Comparison of ENCODE assay signal across 15 cellular contexts in the genomic region with DNA sequence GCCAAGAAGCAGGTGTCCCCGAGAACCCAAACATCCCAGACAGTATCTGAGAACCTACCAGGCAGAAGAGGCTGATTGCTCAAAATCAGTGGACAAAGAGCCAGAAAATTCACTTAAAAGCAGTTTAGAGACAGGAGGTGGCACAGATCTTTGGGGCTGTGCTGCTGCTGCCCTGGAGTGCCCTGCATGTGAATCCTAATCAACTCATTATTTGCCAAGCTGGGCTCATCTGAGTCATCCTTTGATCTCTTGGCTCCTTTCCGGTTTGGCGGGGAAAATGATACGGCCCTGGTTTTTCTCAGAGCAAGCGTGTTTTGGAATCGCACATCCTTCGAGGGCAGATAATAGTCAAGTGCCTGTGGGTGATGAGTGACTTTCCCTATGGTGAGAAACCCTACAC. TPM values are rescaled to one million over a fixed set of nuclear protein-coding genes. Genes with fewer than 3 reads are reported as not detected.
"Had no signal": no experiment of that assay in that cellular context is flagged by ENCODE, and none has a peak within 500 bp of the region (broad histone marks: within the 10 kb centered on the region; RNA-seq: fewer than 3 reads in every experiment).

No MANE protein-coding gene starts in this region.

RNA-seq across cellular contexts. Expression of a gene that starts 9.3 kb away (rescaled TPM):
- total RNA-seq: activated B cell treated with CpG ODN at 0.5 μM for 24 hours; activated CD4-positive, alpha-beta memory T cell treated with anti-CD3 and anti-CD28 coated beads for 36 hours; activated CD4-positive, alpha-beta memory T cell treated with anti-CD3 and anti-CD28 coated beads, Interleukin-2, amount 10 ng/mL, durations not matched to agents 7 days and 5 days; activated CD4-positive, alpha-beta T cell treated with anti-CD3 and anti-CD28 coated beads for 36 hours; activated CD4-positive, alpha-beta T cell treated with anti-CD3 and anti-CD28 coated beads, Interleukin-2, amount 10 ng/mL, durations not matched to agents 24 days and 14 days; activated CD4-positive, alpha-beta T cell treated with anti-CD3 and anti-CD28 coated beads, Interleukin-2, amount 10 ng/mL, durations not matched to agents 7 days and 5 days; activated CD8-positive, alpha-beta memory T cell treated with anti-CD3 and anti-CD28 coated beads for 36 hours; activated CD8-positive, alpha-beta memory T cell treated with anti-CD3 and anti-CD28 coated beads, Interleukin-2, amount 10 ng/mL, durations not matched to agents 7 days and 5 days; activated CD8-positive, alpha-beta T cell treated with anti-CD3 and anti-CD28 coated beads for 36 hours; activated CD8-positive, alpha-beta T cell treated with anti-CD3 and anti-CD28 coated beads, Interleukin-2, amount 10 ng/mL, durations not matched to agents 7 days and 5 days; T-cell; T-helper 1 cell treated with Interleukin-12 subunit alpha and Interleukin-12 subunit beta and Interleukin-4 antibody, amounts not matched to agents 30 ng/mL and 1 ng/mL, for 36 hours; T-helper 17 cell; T-helper 2 cell treated with Interferon-gamma antibody and Interleukin-4, amounts not matched to agents 100 ng/mL and 5 ng/mL, for 36 hours; WTC11 had no signal

RNA-seq across cellular contexts. Expression of a gene that starts 15.4 kb away (rescaled TPM):
- total RNA-seq: activated B cell treated with CpG ODN at 0.5 μM for 24 hours; activated CD4-positive, alpha-beta memory T cell treated with anti-CD3 and anti-CD28 coated beads for 36 hours; activated CD4-positive, alpha-beta memory T cell treated with anti-CD3 and anti-CD28 coated beads, Interleukin-2, amount 10 ng/mL, durations not matched to agents 7 days and 5 days; activated CD4-positive, alpha-beta T cell treated with anti-CD3 and anti-CD28 coated beads for 36 hours; activated CD4-positive, alpha-beta T cell treated with anti-CD3 and anti-CD28 coated beads, Interleukin-2, amount 10 ng/mL, durations not matched to agents 24 days and 14 days; activated CD4-positive, alpha-beta T cell treated with anti-CD3 and anti-CD28 coated beads, Interleukin-2, amount 10 ng/mL, durations not matched to agents 7 days and 5 days; activated CD8-positive, alpha-beta memory T cell treated with anti-CD3 and anti-CD28 coated beads for 36 hours; activated CD8-positive, alpha-beta memory T cell treated with anti-CD3 and anti-CD28 coated beads, Interleukin-2, amount 10 ng/mL, durations not matched to agents 7 days and 5 days; activated CD8-positive, alpha-beta T cell treated with anti-CD3 and anti-CD28 coated beads for 36 hours; activated CD8-positive, alpha-beta T cell treated with anti-CD3 and anti-CD28 coated beads, Interleukin-2, amount 10 ng/mL, durations not matched to agents 7 days and 5 days; T-cell; T-helper 1 cell treated with Interleukin-12 subunit alpha and Interleukin-12 subunit beta and Interleukin-4 antibody, amounts not matched to agents 30 ng/mL and 1 ng/mL, for 36 hours; T-helper 17 cell; T-helper 2 cell treated with Interferon-gamma antibody and Interleukin-4, amounts not matched to agents 100 ng/mL and 5 ng/mL, for 36 hours; WTC11 had no signal

RNA-seq across cellular contexts. Expression of a gene that starts 37.4 kb away (rescaled TPM):
- total RNA-seq: activated B cell treated with CpG ODN at 0.5 μM for 24 hours; activated CD4-positive, alpha-beta memory T cell treated with anti-CD3 and anti-CD28 coated beads for 36 hours; activated CD4-positive, alpha-beta memory T cell treated with anti-CD3 and anti-CD28 coated beads, Interleukin-2, amount 10 ng/mL, durations not matched to agents 7 days and 5 days; activated CD4-positive, alpha-beta T cell treated with anti-CD3 and anti-CD28 coated beads for 36 hours; activated CD4-positive, alpha-beta T cell treated with anti-CD3 and anti-CD28 coated beads, Interleukin-2, amount 10 ng/mL, durations not matched to agents 24 days and 14 days; activated CD4-positive, alpha-beta T cell treated with anti-CD3 and anti-CD28 coated beads, Interleukin-2, amount 10 ng/mL, durations not matched to agents 7 days and 5 days; activated CD8-positive, alpha-beta memory T cell treated with anti-CD3 and anti-CD28 coated beads for 36 hours; activated CD8-positive, alpha-beta memory T cell treated with anti-CD3 and anti-CD28 coated beads, Interleukin-2, amount 10 ng/mL, durations not matched to agents 7 days and 5 days; activated CD8-positive, alpha-beta T cell treated with anti-CD3 and anti-CD28 coated beads for 36 hours; activated CD8-positive, alpha-beta T cell treated with anti-CD3 and anti-CD28 coated beads, Interleukin-2, amount 10 ng/mL, durations not matched to agents 7 days and 5 days; T-cell; T-helper 1 cell treated with Interleukin-12 subunit alpha and Interleukin-12 subunit beta and Interleukin-4 antibody, amounts not matched to agents 30 ng/mL and 1 ng/mL, for 36 hours; T-helper 17 cell; T-helper 2 cell treated with Interferon-gamma antibody and Interleukin-4, amounts not matched to agents 100 ng/mL and 5 ng/mL, for 36 hours; WTC11 had no signal

RNA-seq across cellular contexts. Expression of a gene that starts 45.0 kb away (rescaled TPM):
- total RNA-seq: activated B cell treated with CpG ODN at 0.5 μM for 24 hours; activated CD4-positive, alpha-beta memory T cell treated with anti-CD3 and anti-CD28 coated beads for 36 hours; activated CD4-positive, alpha-beta memory T cell treated with anti-CD3 and anti-CD28 coated beads, Interleukin-2, amount 10 ng/mL, durations not matched to agents 7 days and 5 days; activated CD4-positive, alpha-beta T cell treated with anti-CD3 and anti-CD28 coated beads for 36 hours; activated CD4-positive, alpha-beta T cell treated with anti-CD3 and anti-CD28 coated beads, Interleukin-2, amount 10 ng/mL, durations not matched to agents 24 days and 14 days; activated CD4-positive, alpha-beta T cell treated with anti-CD3 and anti-CD28 coated beads, Interleukin-2, amount 10 ng/mL, durations not matched to agents 7 days and 5 days; activated CD8-positive, alpha-beta memory T cell treated with anti-CD3 and anti-CD28 coated beads for 36 hours; activated CD8-positive, alpha-beta memory T cell treated with anti-CD3 and anti-CD28 coated beads, Interleukin-2, amount 10 ng/mL, durations not matched to agents 7 days and 5 days; activated CD8-positive, alpha-beta T cell treated with anti-CD3 and anti-CD28 coated beads for 36 hours; activated CD8-positive, alpha-beta T cell treated with anti-CD3 and anti-CD28 coated beads, Interleukin-2, amount 10 ng/mL, durations not matched to agents 7 days and 5 days; T-cell; T-helper 1 cell treated with Interleukin-12 subunit alpha and Interleukin-12 subunit beta and Interleukin-4 antibody, amounts not matched to agents 30 ng/mL and 1 ng/mL, for 36 hours; T-helper 17 cell; T-helper 2 cell treated with Interferon-gamma antibody and Interleukin-4, amounts not matched to agents 100 ng/mL and 5 ng/mL, for 36 hours; WTC11 had no signal

RNA-seq across cellular contexts. Expression of a gene that starts 51.2 kb away (rescaled TPM):
- total RNA-seq: activated B cell treated with CpG ODN at 0.5 μM for 24 hours; activated CD4-positive, alpha-beta memory T cell treated with anti-CD3 and anti-CD28 coated beads for 36 hours; activated CD4-positive, alpha-beta memory T cell treated with anti-CD3 and anti-CD28 coated beads, Interleukin-2, amount 10 ng/mL, durations not matched to agents 7 days and 5 days; activated CD4-positive, alpha-beta T cell treated with anti-CD3 and anti-CD28 coated beads for 36 hours; activated CD4-positive, alpha-beta T cell treated with anti-CD3 and anti-CD28 coated beads, Interleukin-2, amount 10 ng/mL, durations not matched to agents 24 days and 14 days; activated CD4-positive, alpha-beta T cell treated with anti-CD3 and anti-CD28 coated beads, Interleukin-2, amount 10 ng/mL, durations not matched to agents 7 days and 5 days; activated CD8-positive, alpha-beta memory T cell treated with anti-CD3 and anti-CD28 coated beads for 36 hours; activated CD8-positive, alpha-beta memory T cell treated with anti-CD3 and anti-CD28 coated beads, Interleukin-2, amount 10 ng/mL, durations not matched to agents 7 days and 5 days; activated CD8-positive, alpha-beta T cell treated with anti-CD3 and anti-CD28 coated beads for 36 hours; activated CD8-positive, alpha-beta T cell treated with anti-CD3 and anti-CD28 coated beads, Interleukin-2, amount 10 ng/mL, durations not matched to agents 7 days and 5 days; T-cell; T-helper 1 cell treated with Interleukin-12 subunit alpha and Interleukin-12 subunit beta and Interleukin-4 antibody, amounts not matched to agents 30 ng/mL and 1 ng/mL, for 36 hours; T-helper 17 cell; T-helper 2 cell treated with Interferon-gamma antibody and Interleukin-4, amounts not matched to agents 100 ng/mL and 5 ng/mL, for 36 hours; WTC11 had no signal
